Comparison of ENCODE assay signal across 8 cellular contexts in the genomic region with DNA sequence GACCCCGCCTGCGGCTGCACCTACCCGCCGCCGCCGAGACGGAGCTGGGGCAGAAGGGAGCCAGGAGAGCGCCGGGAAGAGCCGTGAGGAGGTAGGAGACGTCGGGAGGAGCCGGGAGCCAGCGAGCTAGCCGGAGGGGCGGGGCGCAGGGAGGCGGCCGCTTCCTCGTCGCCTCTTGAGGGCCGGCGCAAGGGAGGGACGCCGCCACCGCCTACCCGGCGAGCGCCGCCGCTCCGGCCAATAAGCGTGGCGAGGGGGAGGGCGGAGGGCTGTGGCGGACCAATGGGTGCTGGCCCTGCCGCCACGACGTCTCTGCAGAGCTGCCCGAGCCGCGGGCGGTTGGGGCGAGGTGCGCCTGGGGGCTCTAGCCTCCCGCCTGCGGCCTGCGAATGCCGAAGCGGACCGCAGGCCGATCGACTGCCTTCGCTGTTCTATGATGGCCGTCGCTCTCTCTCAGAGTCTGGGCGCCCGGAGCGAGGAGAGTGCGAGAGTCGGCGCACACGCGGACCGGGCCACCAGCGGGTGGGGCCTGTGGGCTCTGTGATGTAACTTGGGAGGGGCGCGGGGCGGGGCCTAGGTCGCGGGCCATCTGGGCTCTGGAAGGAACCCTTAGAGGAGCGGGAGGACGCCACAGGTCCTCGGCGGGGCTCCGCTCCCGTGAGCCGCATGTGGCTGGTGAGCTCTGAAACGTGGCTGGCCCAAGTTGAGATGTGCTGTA.
A peak's percentile ranks its signal among the peaks of the same experiment; 100 is the strongest.
DNase-seq lines count a peak whose midpoint lies in the region; ATAC-seq and TF ChIP-seq lines count a peak whose summit lies in the region.

No MANE protein-coding gene starts in this region.

- peaks cover 48% of the 10 kb centered on the region for H3K79me2 ChIP-seq in PC-3 (ENCODE audit: low read length)

- peak overlapping the region; percentile 92 for H3K4me2 ChIP-seq in PC-3 (ENCODE audit: low read length)

- BruUV-seq in PC-3 (replicated peaks; lab: Mats Ljungman, UMichigan): no TSS peak

- H3K4me3 Mint-ChIP-seq in activated T-cell treated with anti-CD3 and anti-CD28 coated beads, Interleukin-2, amount 50 U/mL, for 4 hours: peak overlapping the region; percentile 94

- peak overlapping the region; percentile 82 for H3K4me3 ChIP-seq in Jurkat, Clone E6-1 (ENCODE audit: low read length)
- H3K4me3 ChIP-seq in PC-3 (ENCODE audit: low read length): peak overlapping the region; percentile 84
- H3K4me3 ChIP-seq in muscle layer of colon (ENCODE audit: low read depth in 1 of 2, low read length in 2 of 2): peak overlapping the region; percentile 80 to 94

- no peaks in the 10 kb centered on the region for H3K9me3 ChIP-seq in PC-3 (ENCODE audit: low read length)
- no peaks in the 10 kb centered on the region for H3K9me3 ChIP-seq in muscle layer of colon (ENCODE audit: low read length)

- H3K27me3 Mint-ChIP-seq in activated T-cell treated with anti-CD3 and anti-CD28 coated beads, Interleukin-2, amount 50 U/mL, for 4 hours (ENCODE audit: low read depth): no peaks in the 10 kb centered on the region

- peaks cover 27% of the 10 kb centered on the region for H3K4me1 Mint-ChIP-seq in activated T-cell treated with anti-CD3 and anti-CD28 coated beads, Interleukin-2, amount 50 U/mL, for 4 hours (ENCODE audit: low read depth)

- peak; percentile 88 for ATAC-seq in GM21619 (IDR thresholded peaks at IDR 0.05; ENCODE audit: unreplicated experiment)
- ATAC-seq in PC-3: peak; percentile 87
- ATAC-seq in activated T-cell treated with anti-CD3 and anti-CD28 coated beads, Interleukin-2, amount 50 U/mL, for 4 hours: peak; percentile 97
- ATAC-seq in esophagus mucosa: peak; percentile 97

- H3K9ac ChIP-seq in PC-3 (ENCODE audit: low read length) (peak overlapping the region; percentile 98), muscle layer of colon (ENCODE audit: low read length) (peak overlapping the region; percentile 98)

- no peaks in the 10 kb centered on the region; the same call in 1 of the 2 replicates for H4K20me1 ChIP-seq in PC-3 (ENCODE audit: low read length)

- peak overlapping the region; percentile 94 for H2AFZ ChIP-seq in PC-3 (ENCODE audit: low read length)

- H3K36me3 ChIP-seq in PC-3 (ENCODE audit: low read depth, low read length): no peaks in the 10 kb centered on the region; the same call in 1 of the 2 replicates
- H3K36me3 ChIP-seq in muscle layer of colon (ENCODE audit: insufficient read depth, low read length): no peaks in the 10 kb centered on the region

- no peaks in the 10 kb centered on the region for H3K27me3 ChIP-seq in PC-3 (ENCODE audit: low read length)
- no peaks in the 10 kb centered on the region for H3K27me3 ChIP-seq in muscle layer of colon (ENCODE audit: control insufficient read depth in 1 of 2, insufficient read depth in 2 of 2, low read length in 2 of 2)

- no peak for TF ChIP-seq CTCF in PC-3 (conservative IDR thresholded peaks at IDR 0.05; ENCODE audit: low read depth, low read length)

- peaks cover 11% of the 10 kb centered on the region for H3F3A ChIP-seq in PC-3 (ENCODE audit: low read length, unreplicated experiment)

- DNase-seq in DMS153 treated with DMSO at 0.1 percent for 48 hours (lab: John Stamatoyannopoulos, UW; ENCODE audit: unreplicated experiment) (peak; percentile 76), PC-3 (peak; percentile 98)
- DNase-seq in Jurkat, Clone E6-1 (ENCODE audit: low read depth, low spot score): peak; percentile 89
- peak; percentile 90 for DNase-seq in activated T-cell treated with anti-CD3 and anti-CD28 coated beads, Interleukin-2, amount 50 U/mL, for 4 hours
- peak; percentile 82 to 86 for DNase-seq in stimulated activated CD8-positive, alpha-beta memory T cell treated with anti-CD3 and anti-CD28 coated beads, Interleukin-7, amount 100 ng/mL, for 1 hour (ENCODE audit: low read depth in 2 of 2)

- H3K9me2 ChIP-seq in PC-3 (replicated peaks; ENCODE audit: low read length): no peaks in the 10 kb centered on the region

- peak overlapping the region; percentile 97 for H3K27ac ChIP-seq in PC-3 (ENCODE audit: low read length)
- peak overlapping the region; percentile 100 for H3K27ac ChIP-seq in muscle layer of colon (ENCODE audit: low read depth, low read length)

- intact Hi-C loops in PC-3 (cut with micrococcal nuclease): loop anchor here (1.0 to 5.0 kb wide), 4 partner anchors 57 to 99 kb away; no protein-coding TSS in a partner anchor

- CTCF ChIA-PET in PC-3 (lab: Charles Lee): interaction anchor here (1.0 to 3.9 kb wide), 3 partner anchors 62 to 99 kb away, joined by 3 to 27 read pairs (median 4); a partner anchor contains a TSS

- H3K9me3 Mint-ChIP-seq in activated T-cell treated with anti-CD3 and anti-CD28 coated beads, Interleukin-2, amount 50 U/mL, for 4 hours: no peaks in the 10 kb centered on the region

- peaks cover 8% of the 10 kb centered on the region for H3K36me3 Mint-ChIP-seq in activated T-cell treated with anti-CD3 and anti-CD28 coated beads, Interleukin-2, amount 50 U/mL, for 4 hours (ENCODE audit: insufficient read depth)

- POLR2A ChIA-PET in PC-3 (lab: Charles Lee; ENCODE audit: unreplicated experiment): interaction anchor here (0.6 to 1.1 kb wide), 10 partner anchors 12 to 265 kb away, joined by 3 to 10 read pairs (median 5); a partner anchor contains a TSS

- H3K4me1 ChIP-seq in PC-3 (ENCODE audit: insufficient read depth, low read length) (peaks cover 32% of the 10 kb centered on the region), muscle layer of colon (ENCODE audit: insufficient read depth, low read length) (peaks cover 31% of the 10 kb centered on the region)

Comparison
In these comparisons a context has a peak if more than half of its experiments do, and no peak if none do; other contexts are left out.
1. Peak in every context shown above with its lines: DNase-seq, ATAC-seq, H3K4me3 ChIP-seq and H3K27ac ChIP-seq.